ENCODE assay signal across 15 cellular contexts in the genomic region with DNA sequence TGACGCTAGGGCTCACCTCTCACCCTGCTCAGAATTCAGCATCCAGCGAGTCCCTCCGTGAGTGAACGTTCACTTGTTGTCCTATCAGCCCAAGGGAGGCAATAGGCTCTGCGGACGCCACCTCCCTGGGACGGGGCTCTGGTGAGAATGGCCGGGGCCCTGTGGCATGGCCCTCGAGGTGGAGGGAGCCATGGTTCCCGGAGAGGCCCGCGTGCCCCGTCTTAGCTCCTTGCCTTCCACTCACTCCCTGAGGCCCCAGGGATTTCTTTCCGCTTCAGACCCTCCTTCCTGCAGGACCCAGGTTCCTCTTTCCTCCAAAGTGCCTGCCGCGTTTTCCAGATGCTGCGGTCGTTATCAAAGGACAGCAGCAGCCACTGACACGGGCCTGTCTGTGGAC. TPM values are rescaled to one million over a fixed set of nuclear protein-coding genes. Genes with fewer than 3 reads are reported as not detected.
DNase-seq lines count a peak whose midpoint lies in the region; ATAC-seq, FAIRE-seq and TF ChIP-seq lines count a peak whose summit lies in the region.
"Had no signal": no experiment of that assay in that cellular context is flagged by ENCODE, and none has a peak within 500 bp of the region (broad histone marks: within the 10 kb centered on the region; RNA-seq: fewer than 3 reads in every experiment).

No MANE protein-coding gene starts in this region.

- peak overlapping the region; percentile 93 to 98 (median 94) for H3K27ac Mint-ChIP-seq in CD4-positive, CD25-positive, alpha-beta regulatory T cell
- peak overlapping the region; percentile 61 to 95 (median 92) for H3K27ac Mint-ChIP-seq in IgD-negative memory B cell
- peak overlapping the region; percentile 83 for H3K27ac Mint-ChIP-seq in activated naive CD8-positive, alpha-beta T cell treated with anti-CD3 and anti-CD28 coated beads, Interleukin-2, amount 50 U/mL, for 24 hours
- H3K27ac Mint-ChIP-seq: type B pancreatic cell had no signal

- H3K27me3 Mint-ChIP-seq in CD4-positive, CD25-positive, alpha-beta regulatory T cell, result peaks cover 4% of the 10 kb centered on the region
- no peaks in the 10 kb centered on the region for H3K27me3 Mint-ChIP-seq in IgD-negative memory B cell
- H3K27me3 Mint-ChIP-seq in activated naive CD8-positive, alpha-beta T cell treated with anti-CD3 and anti-CD28 coated beads, Interleukin-2, amount 50 U/mL, for 24 hours, result no peaks in the 10 kb centered on the region
- H3K27me3 Mint-ChIP-seq: type B pancreatic cell had no signal

- H3K27ac ChIP-seq in CD4-positive, CD25-positive, alpha-beta regulatory T cell (ENCODE audit: insufficient read depth, low read length, poor library complexity, severe bottlenecking), result peak overlapping the region; percentile 92
- peak overlapping the region; percentile 6 for H3K27ac ChIP-seq in neutrophil
- H3K27ac ChIP-seq: prostate gland had no signal

- no peak for DNase-seq in CD4-positive, CD25-positive, alpha-beta regulatory T cell
- DNase-seq in activated naive CD8-positive, alpha-beta T cell treated with anti-CD3 and anti-CD28 coated beads, Interleukin-2, amount 50 U/mL, for 24 hours, result no peak
- DNase-seq in GM03348 (ENCODE audit: low spot score), result no peak
- no peak for DNase-seq in activated gamma-delta T cell (lab: John Stamatoyannopoulos, UW)
- DNase-seq in D721Med (ENCODE audit: insufficient read length, low spot score), result no peak
- DNase-seq in NCI-H446 treated with DMSO at 0.1 percent for 48 hours (lab: John Stamatoyannopoulos, UW), result no peak
- DNase-seq: amniotic stem cell, NCI-H1930, NCI-H748 treated with DMSO at 0.1 percent for 48 hours had no signal

- H3K27me3 ChIP-seq in CD4-positive, CD25-positive, alpha-beta regulatory T cell (ENCODE audit: control insufficient read depth, insufficient read depth, low read length), result no peaks in the 10 kb centered on the region
- H3K27me3 ChIP-seq in neutrophil, result no peaks in the 10 kb centered on the region

- FAIRE-seq in D721Med (lab: Jason Lieb, UNC), result no peak
- FAIRE-seq: colon, keratinocyte had no signal

- H3K4me3 ChIP-seq in CD4-positive, CD25-positive, alpha-beta regulatory T cell (ENCODE audit: low read depth, low read length), result peak overlapping the region; percentile 9
- H3K4me3 ChIP-seq in neutrophil (ENCODE audit: low read depth in 1 of 2, low read length in 1 of 2), result no peak overlapping the region
- H3K4me3 ChIP-seq: prostate gland had no signal

- peaks cover 30% of the 10 kb centered on the region for H3K36me3 ChIP-seq in CD4-positive, CD25-positive, alpha-beta regulatory T cell (ENCODE audit: control insufficient read depth, insufficient read depth, low read length)
- peaks cover 92% of the 10 kb centered on the region for H3K36me3 ChIP-seq in neutrophil

- H3K36me3 Mint-ChIP-seq in CD4-positive, CD25-positive, alpha-beta regulatory T cell, result peaks cover 29% of the 10 kb centered on the region
- H3K36me3 Mint-ChIP-seq in IgD-negative memory B cell, result peaks cover 13% of the 10 kb centered on the region
- peaks cover 45% of the 10 kb centered on the region for H3K36me3 Mint-ChIP-seq in activated naive CD8-positive, alpha-beta T cell treated with anti-CD3 and anti-CD28 coated beads, Interleukin-2, amount 50 U/mL, for 24 hours (ENCODE audit: low read depth)

- peak overlapping the region; percentile 66 to 94 (median 74) for H3K4me3 Mint-ChIP-seq in CD4-positive, CD25-positive, alpha-beta regulatory T cell
- H3K4me3 Mint-ChIP-seq in IgD-negative memory B cell, result peak overlapping the region in 3 of 4 donors; percentile 28 to 73 (median 61)
- H3K4me3 Mint-ChIP-seq in activated naive CD8-positive, alpha-beta T cell treated with anti-CD3 and anti-CD28 coated beads, Interleukin-2, amount 50 U/mL, for 24 hours, result peak overlapping the region; percentile 10
- H3K4me3 Mint-ChIP-seq: type B pancreatic cell had no signal

- peaks cover 0 to 1% (median 0%) of the 10 kb centered on the region in 7 donors for H3K9me3 Mint-ChIP-seq in CD4-positive, CD25-positive, alpha-beta regulatory T cell
- peaks cover 0 to 2% (median 0%) of the 10 kb centered on the region in 3 donors for H3K9me3 Mint-ChIP-seq in IgD-negative memory B cell
- H3K9me3 Mint-ChIP-seq in activated naive CD8-positive, alpha-beta T cell treated with anti-CD3 and anti-CD28 coated beads, Interleukin-2, amount 50 U/mL, for 24 hours, result no peaks in the 10 kb centered on the region
- H3K9me3 Mint-ChIP-seq: type B pancreatic cell had no signal

- peaks cover 7 to 28% (median 16%) of the 10 kb centered on the region in 4 donors for H3K4me1 Mint-ChIP-seq in CD4-positive, CD25-positive, alpha-beta regulatory T cell
- peaks cover 7 to 9% (median 8%) of the 10 kb centered on the region in 3 donors for H3K4me1 Mint-ChIP-seq in IgD-negative memory B cell
- H3K4me1 Mint-ChIP-seq in activated naive CD8-positive, alpha-beta T cell treated with anti-CD3 and anti-CD28 coated beads, Interleukin-2, amount 50 U/mL, for 24 hours, result peaks cover 46% of the 10 kb centered on the region

- ATAC-seq in CD4-positive, CD25-positive, alpha-beta regulatory T cell (ENCODE audit: low read depth in 2 of 2), result no peak
- ATAC-seq in activated naive CD8-positive, alpha-beta T cell treated with anti-CD3 and anti-CD28 coated beads, Interleukin-2, amount 50 U/mL, for 24 hours, result no peak

- TF ChIP-seq CTCF in neutrophil (IDR thresholded peaks at IDR 0.05), result no peak
- no peak for TF ChIP-seq CTCF in D721Med (IDR thresholded peaks at IDR 0.05; ENCODE audit: insufficient read depth, missing control alignments)

- no peaks in the 10 kb centered on the region for H3K9me3 ChIP-seq in CD4-positive, CD25-positive, alpha-beta regulatory T cell (ENCODE audit: control insufficient read depth in 2 of 2, low read length in 2 of 2)
- H3K9me3 ChIP-seq in neutrophil, result no peaks in the 10 kb centered on the region
- H3K9me3 ChIP-seq: prostate gland had no signal

- H3K4me1 ChIP-seq in CD4-positive, CD25-positive, alpha-beta regulatory T cell (ENCODE audit: control insufficient read depth, insufficient read depth, low read length, poor library complexity, severe bottlenecking), result peaks cover 14% of the 10 kb centered on the region
- H3K4me1 ChIP-seq in neutrophil (ENCODE audit: control insufficient read depth in 1 of 2, insufficient read depth in 1 of 2, low read depth in 1 of 2, low read length in 1 of 2), result no peaks in the 10 kb centered on the region
- H3K4me1 ChIP-seq: prostate gland had no signal

RNA-seq across cellular contexts. Expression of gene EXOC3, which starts 21.5 kb away (rescaled TPM):
- 95.4 TPM for total RNA-seq in CD4-positive, CD25-positive, alpha-beta regulatory T cell
- 10 to 100 TPM; 23.3 to 52.4 (median 31.9) TPM for polyA plus RNA-seq in CD4-positive, CD25-positive, alpha-beta regulatory T cell
- 25.8 TPM for polyA plus RNA-seq in IgD-negative memory B cell

RNA-seq across cellular contexts. Expression of gene SLC9A3, which starts 59.8 kb away (rescaled TPM):
- total RNA-seq in CD4-positive, CD25-positive, alpha-beta regulatory T cell, result 2.0 TPM
- 1 to 10 TPM; 2.6 to 3.1 (median 2.9) TPM for polyA plus RNA-seq in CD4-positive, CD25-positive, alpha-beta regulatory T cell
- polyA plus RNA-seq in IgD-negative memory B cell, result 1.2 TPM

Comparison
In these comparisons a context has a peak if more than half of its experiments do, and no peak if none do; other contexts are left out.
1. H3K4me3 Mint-ChIP-seq: peak in every context shown above with its lines; median percentile 74 in CD4-positive, CD25-positive, alpha-beta regulatory T cell; 61 in IgD-negative memory B cell; 10 in activated naive CD8-positive, alpha-beta T cell treated with anti-CD3 and anti-CD28 coated beads, Interleukin-2, amount 50 U/mL, for 24 hours.